In genomic region chr18:52715961-52716360, GRCh38 we compare ENCODE assay signal across 18 cellular contexts.
DNase-seq lines count a peak whose midpoint lies in the region; ATAC-seq and TF ChIP-seq lines count a peak whose summit lies in the region.
"Had no signal": no experiment of that assay in that cellular context is flagged by ENCODE, and none has a peak within 500 bp of the region (broad histone marks: within the 10 kb centered on the region; RNA-seq: fewer than 3 reads in every experiment).

No MANE protein-coding gene starts in this region.

- H3K27ac Mint-ChIP-seq in endodermal cell: no peak overlapping the region
- H3K27ac Mint-ChIP-seq in chondrocyte (ENCODE audit: unreplicated experiment): no peak overlapping the region
- H3K27ac Mint-ChIP-seq: GM23338 had no signal

- H3K9me2 ChIP-seq in PC-3 (replicated peaks; ENCODE audit: low read length): no peaks in the 10 kb centered on the region

- H3K4me1 Mint-ChIP-seq in endodermal cell (no peaks in the 10 kb centered on the region), chondrocyte (ENCODE audit: low read depth) (no peaks in the 10 kb centered on the region)
- H3K4me1 Mint-ChIP-seq: CD8-positive, alpha-beta memory T cell; GM23338 had no signal

- no peaks in the 10 kb centered on the region for H3K9me3 Mint-ChIP-seq in endodermal cell
- H3K9me3 Mint-ChIP-seq in chondrocyte (ENCODE audit: low read depth): no peaks in the 10 kb centered on the region
- H3K9me3 Mint-ChIP-seq: GM23338 had no signal

- H3K4me3 Mint-ChIP-seq in endodermal cell (no peak overlapping the region), chondrocyte (ENCODE audit: unreplicated experiment) (no peak overlapping the region)
- H3K4me3 Mint-ChIP-seq: CD8-positive, alpha-beta memory T cell; GM23338 had no signal

- H3K4me2 ChIP-seq in BLaER1: peak overlapping the region; percentile 69
- peak overlapping the region; percentile 13 to 71 (median 62); a peak in 20 of 22 replicates for H3K4me2 ChIP-seq in BLaER1 treated with 17β-estradiol and CSF1 and Interleukin-3, amounts not matched to agents 10 nM and 100 nM
- H3K4me2 ChIP-seq in parathyroid adenoma (ENCODE audit: low read length): no peak overlapping the region
- H3K4me2 ChIP-seq in PC-3 (ENCODE audit: low read length): no peak overlapping the region
- H3K4me2 ChIP-seq: GM23338 had no signal

- TF ChIP-seq CTCF in endodermal cell (conservative IDR thresholded peaks at IDR 0.05) (no peak), parathyroid adenoma (IDR thresholded peaks at IDR 0.05) (no peak), chondrocyte (IDR thresholded peaks at IDR 0.05) (no peak), PC-3 (conservative IDR thresholded peaks at IDR 0.05; ENCODE audit: low read depth, low read length) (no peak)

- H4K20me1 ChIP-seq in BLaER1 (no peaks in the 10 kb centered on the region), PC-3 (ENCODE audit: low read length) (no peaks in the 10 kb centered on the region)
- H4K20me1 ChIP-seq in BLaER1 treated with 17β-estradiol and CSF1 and Interleukin-3, amounts not matched to agents 10 nM and 100 nM: no peaks in the 10 kb centered on the region; a peak in 1 of 22 replicates

- intact Hi-C loops in PC-3 (cut with micrococcal nuclease): no loop called here

- ATAC-seq in PC-3: no peak
- ATAC-seq: GM23338 had no signal

- H3K9ac ChIP-seq in BLaER1: no peak overlapping the region
- H3K9ac ChIP-seq in BLaER1 treated with 17β-estradiol and CSF1 and Interleukin-3, amounts not matched to agents 10 nM and 100 nM: no peak overlapping the region
- no peak overlapping the region for H3K9ac ChIP-seq in endodermal cell (ENCODE audit: extremely low read depth, low read length, poor library complexity, severe bottlenecking)
- no peak overlapping the region for H3K9ac ChIP-seq in parathyroid adenoma
- H3K9ac ChIP-seq in PC-3 (ENCODE audit: low read length): no peak overlapping the region

- H3K27ac ChIP-seq in BLaER1 (no peak overlapping the region), endodermal cell (ENCODE audit: low read depth, low read length) (peak overlapping the region; percentile 3), parathyroid adenoma (no peak overlapping the region), PC-3 (ENCODE audit: low read length) (no peak overlapping the region)
- no peak overlapping the region for H3K27ac ChIP-seq in BLaER1 treated with 17β-estradiol and CSF1 and Interleukin-3, amounts not matched to agents 10 nM and 100 nM
- H3K27ac ChIP-seq: HL-60 had no signal

- H3K79me2 ChIP-seq in parathyroid adenoma: no peaks in the 10 kb centered on the region
- H3K79me2 ChIP-seq in PC-3 (ENCODE audit: low read length): no peaks in the 10 kb centered on the region

- H3K4me3 ChIP-seq in BLaER1: no peak overlapping the region
- no peak overlapping the region for H3K4me3 ChIP-seq in BLaER1 treated with 17β-estradiol and CSF1 and Interleukin-3, amounts not matched to agents 10 nM and 100 nM
- no peak overlapping the region for H3K4me3 ChIP-seq in endodermal cell (ENCODE audit: low read length)
- no peak overlapping the region for H3K4me3 ChIP-seq in parathyroid adenoma (ENCODE audit: low read depth, low read length)
- H3K4me3 ChIP-seq in PC-3 (ENCODE audit: low read length): no peak overlapping the region
- H3K4me3 ChIP-seq: GM23338 had no signal

- H3K27me3 Mint-ChIP-seq in endodermal cell (ENCODE audit: insufficient read depth) (no peaks in the 10 kb centered on the region), chondrocyte (ENCODE audit: low read depth) (no peaks in the 10 kb centered on the region)
- H3K27me3 Mint-ChIP-seq: CD8-positive, alpha-beta memory T cell had no signal

- peak overlapping the region; percentile 11 for H2AFZ ChIP-seq in parathyroid adenoma
- H2AFZ ChIP-seq in PC-3 (ENCODE audit: low read length): no peak overlapping the region
- H2AFZ ChIP-seq: GM23338 had no signal

- H3K4me1 ChIP-seq in BLaER1 (peaks cover 23% of the 10 kb centered on the region), endodermal cell (ENCODE audit: control insufficient read depth, insufficient read depth, low read length) (no peaks in the 10 kb centered on the region), parathyroid adenoma (no peaks in the 10 kb centered on the region), PC-3 (ENCODE audit: insufficient read depth, low read length) (no peaks in the 10 kb centered on the region)
- H3K4me1 ChIP-seq in BLaER1 treated with 17β-estradiol and CSF1 and Interleukin-3, amounts not matched to agents 10 nM and 100 nM: peaks cover 15 to 29% (median 22%) of the 10 kb centered on the region in 10 experiments; a peak in 18 of 20 replicates

- CTCF ChIA-PET in PC-3 (lab: Charles Lee): no interaction called here

- 86 to 88% methylated on average over 5 to 6 of the region's 6 CpGs for WGBS in endodermal cell (ENCODE audit: insufficient coverage in 1 of 2, insufficient read length in 1 of 2), 2 experiments

- POLR2A ChIA-PET in PC-3 (lab: Charles Lee; ENCODE audit: unreplicated experiment): no interaction called here

- H3K36me3 ChIP-seq in BLaER1 (no peaks in the 10 kb centered on the region), endodermal cell (ENCODE audit: control insufficient read depth, insufficient read depth, low read length) (no peaks in the 10 kb centered on the region), parathyroid adenoma (ENCODE audit: control insufficient read depth, insufficient read depth, low read length) (no peaks in the 10 kb centered on the region), PC-3 (ENCODE audit: low read depth, low read length) (no peaks in the 10 kb centered on the region)
- H3K36me3 ChIP-seq in BLaER1 treated with 17β-estradiol and CSF1 and Interleukin-3, amounts not matched to agents 10 nM and 100 nM: no peaks in the 10 kb centered on the region

- H3K27me3 ChIP-seq in BLaER1 (no peaks in the 10 kb centered on the region), endodermal cell (ENCODE audit: control insufficient read depth, insufficient read depth, low read length, poor library complexity, severe bottlenecking) (no peaks in the 10 kb centered on the region), parathyroid adenoma (ENCODE audit: control insufficient read depth, insufficient read depth, low read length) (no peaks in the 10 kb centered on the region), PC-3 (ENCODE audit: low read length) (no peaks in the 10 kb centered on the region; the same call in 1 of the 2 replicates)
- peaks cover 0 to 5% (median 0%) of the 10 kb centered on the region in 11 experiments; a peak in 5 of 22 replicates for H3K27me3 ChIP-seq in BLaER1 treated with 17β-estradiol and CSF1 and Interleukin-3, amounts not matched to agents 10 nM and 100 nM

- H3F3A ChIP-seq in PC-3 (ENCODE audit: low read length, unreplicated experiment): no peaks in the 10 kb centered on the region

- H3K36me3 Mint-ChIP-seq in endodermal cell (ENCODE audit: low read depth) (no peaks in the 10 kb centered on the region), chondrocyte (ENCODE audit: low read depth) (no peaks in the 10 kb centered on the region)
- H3K36me3 Mint-ChIP-seq: CD8-positive, alpha-beta memory T cell had no signal

- no TSS peak for BruUV-seq in PC-3 (replicated peaks; lab: Mats Ljungman, UMichigan)

- DNase-seq in endodermal cell (no peak), germinal center (ENCODE audit: low spot score) (no peak), chondrocyte (ENCODE audit: low spot score) (no peak), PC-3 (no peak)
- DNase-seq: ACHN; AML-193; CD8-positive, alpha-beta memory T cell; COR-L47; DMS 273 treated with DMSO at 0.1 percent for 48 hours; DMS53; DND-41; EL; HCEC 1CT had no signal

- H3K9me3 ChIP-seq in BLaER1 (no peaks in the 10 kb centered on the region), endodermal cell (ENCODE audit: control insufficient read depth, low read length) (no peaks in the 10 kb centered on the region), parathyroid adenoma (ENCODE audit: control insufficient read depth, low read length) (no peaks in the 10 kb centered on the region), PC-3 (ENCODE audit: low read length) (no peaks in the 10 kb centered on the region)
- peaks cover 0 to 3% (median 0%) of the 10 kb centered on the region in 11 experiments; a peak in 1 of 22 replicates for H3K9me3 ChIP-seq in BLaER1 treated with 17β-estradiol and CSF1 and Interleukin-3, amounts not matched to agents 10 nM and 100 nM (replicated peaks in 1 of 11)

Comparison
In these comparisons a context has a peak if more than half of its experiments do, and no peak if none do; other contexts are left out.
1. H3K4me2 ChIP-seq: peak in BLaER1 (single experiment) and BLaER1 treated with 17β-estradiol and CSF1 and Interleukin-3, amounts not matched to agents 10 nM and 100 nM (11 of 11); none in parathyroid adenoma (single experiment) and PC-3 (single experiment).